Comparison of ENCODE assay signal across 8 cellular contexts in genomic region chr4:2962099-2962455, GRCh38. TPM values are rescaled to one million over a fixed set of nuclear protein-coding genes. Genes with fewer than 3 reads are reported as not detected.
DNase-seq lines count a peak whose midpoint lies in the region; ATAC-seq and TF ChIP-seq lines count a peak whose summit lies in the region.

No MANE protein-coding gene starts in this region.

- H3K27ac ChIP-seq in Peyer's patch (peak overlapping the region in 3 of 4 donors; percentile 14 to 89 (median 84)), coronary artery (no peak overlapping the region), substantia nigra (ENCODE audit: low read depth, low read length, poor library complexity, severe bottlenecking) (no peak overlapping the region)

- peak overlapping the region; percentile 67 to 95 (median 86) for H3K4me3 ChIP-seq in Peyer's patch
- peak overlapping the region; percentile 96 for H3K4me3 ChIP-seq in coronary artery
- peak overlapping the region; percentile 92 for H3K4me3 ChIP-seq in neuron (ENCODE audit: low read length)

- no peaks in the 10 kb centered on the region for H3K9me3 ChIP-seq in Peyer's patch
- H3K9me3 ChIP-seq in neuron (ENCODE audit: low read length), result no peaks in the 10 kb centered on the region

- TF ChIP-seq POLR2A in Peyer's patch (IDR thresholded peaks at IDR 0.05), result no peak

- no peak for ATAC-seq in GM21526 (IDR thresholded peaks at IDR 0.05; ENCODE audit: low FRiP score, unreplicated experiment)

- no peaks in the 10 kb centered on the region for H3K27me3 ChIP-seq in Peyer's patch
- no peaks in the 10 kb centered on the region for H3K27me3 ChIP-seq in neuron (ENCODE audit: insufficient read depth, low read length)

- H3K36me3 ChIP-seq in Peyer's patch (peaks cover 0 to 7% (median 0%) of the 10 kb centered on the region in 3 donors), neuron (ENCODE audit: insufficient read depth, low read length) (peaks cover 8% of the 10 kb centered on the region)

- TF ChIP-seq CTCF in Peyer's patch (IDR thresholded peaks at IDR 0.05), result no peak
- TF ChIP-seq CTCF in coronary artery (IDR thresholded peaks at IDR 0.05), result no peak

- DNase-seq in NCI-H82 (lab: John Stamatoyannopoulos, UW) (peak; percentile 50), NCI-H82 treated with DMSO at 0.1 percent for 48 hours (lab: John Stamatoyannopoulos, UW; ENCODE audit: unreplicated experiment) (no peak), Peyer's patch (no peak), coronary artery (ENCODE audit: low spot score) (no peak), GDM1 (lab: John Stamatoyannopoulos, UW) (no peak), substantia nigra (lab: John Stamatoyannopoulos, UW) (no peak)

- H3K4me1 ChIP-seq in Peyer's patch (peaks cover 6 to 20% (median 6%) of the 10 kb centered on the region in 4 donors), neuron (ENCODE audit: insufficient read depth, low read length) (peaks cover 25% of the 10 kb centered on the region)

- no peak overlapping the region for H2AFZ ChIP-seq in neuron (ENCODE audit: low read depth, low read length)

RNA-seq across cellular contexts. Expression of gene NOP14, which starts 1.1 kb away (rescaled TPM):
- total RNA-seq in Peyer's patch, result 10 to 100 TPM; 13.0 to 76.7 (median 18.6) TPM

RNA-seq across cellular contexts. Expression of gene GRK4, which starts 1.3 kb away (rescaled TPM):
- total RNA-seq in Peyer's patch, result 10 to 100 TPM in 1 of 4 donors, 1 to 10 TPM in 2, under 1 TPM in 1; 0.95 to 17.3 (median 1.5) TPM

Comparison
In these comparisons a context has a peak if more than half of its experiments do, and no peak if none do; other contexts are left out.
1. H3K27ac ChIP-seq: peak in Peyer's patch (3 of 4); none in coronary artery (0 of 2) and substantia nigra (single experiment).
2. Peak in every context shown above with its lines, with median percentiles within 50 percentile points of each other: H3K4me3 ChIP-seq.